9 cellular contexts compared by ENCODE assay signal in the genomic region with DNA sequence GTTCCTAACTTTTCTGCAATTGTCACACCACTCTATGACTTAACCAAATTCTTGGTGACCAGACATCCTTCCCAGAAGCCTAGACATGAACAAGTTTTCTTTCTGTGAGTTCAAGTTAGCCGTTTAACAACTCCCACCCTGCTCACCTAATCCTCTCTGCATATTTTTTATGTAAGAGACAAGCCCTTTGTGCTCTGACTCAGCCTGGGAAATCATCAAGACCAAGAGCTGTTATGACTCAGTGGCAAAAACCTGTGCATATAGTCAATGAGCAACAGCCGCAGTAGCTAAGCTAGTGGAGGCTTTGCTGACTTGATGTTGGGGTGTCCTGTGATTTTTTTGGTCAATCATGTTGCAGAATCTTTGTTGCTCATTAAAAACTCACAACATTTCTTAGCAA.
A peak's percentile ranks its signal among the peaks of the same experiment; 100 is the strongest.
DNase-seq lines count a peak whose midpoint lies in the region; ATAC-seq and TF ChIP-seq lines count a peak whose summit lies in the region.
"Had no signal": no experiment of that assay in that cellular context is flagged by ENCODE, and none has a peak within 500 bp of the region (broad histone marks: within the 10 kb centered on the region; RNA-seq: fewer than 3 reads in every experiment).

No MANE protein-coding gene starts in this region.

- ATAC-seq in GM18907 (IDR thresholded peaks at IDR 0.05; ENCODE audit: unreplicated experiment), result peak; percentile 97
- ATAC-seq in HG02763 (IDR thresholded peaks at IDR 0.05; ENCODE audit: unreplicated experiment), result peak; percentile 89
- ATAC-seq in RWPE2 (ENCODE audit: low read depth), result peak; percentile 99
- no peak for ATAC-seq in sciatic nerve

- H3K27me3 ChIP-seq in RWPE2 (ENCODE audit: insufficient read depth, poor library complexity, severe bottlenecking) (no peaks in the 10 kb centered on the region), stomach (no peaks in the 10 kb centered on the region)

- H3K27ac ChIP-seq in RWPE2 (ENCODE audit: poor library complexity, severe bottlenecking) (peak overlapping the region; percentile 40), stomach (no peak overlapping the region)
- H3K27ac ChIP-seq: HL-60, VCaP had no signal

- H3K4me3 ChIP-seq in RWPE2 (ENCODE audit: severe bottlenecking) (no peak overlapping the region), stomach (no peak overlapping the region)

- 43 to 47% (median 47%) methylated on average over 2 of the region's 2 CpGs for WGBS in stomach, 5 donors

- DNase-seq in RWPE2 (ENCODE audit: low spot score), result no peak
- DNase-seq in putamen (ENCODE audit: low spot score), result peak; percentile 36
- DNase-seq in OCI-M1 (lab: John Stamatoyannopoulos, UW), result no peak
- DNase-seq in stomach, result no peak
- DNase-seq in sciatic nerve (ENCODE audit: low spot score), result no peak

- H3K4me1 ChIP-seq in RWPE2 (ENCODE audit: insufficient read depth, poor library complexity, severe bottlenecking) (peaks cover 23% of the 10 kb centered on the region), stomach (no peaks in the 10 kb centered on the region)

- intact Hi-C loops in stomach (cut with DNase I; ENCODE audit: low total_unique reads), result no loop called here
- intact Hi-C loops in sciatic nerve (cut with DNase I), result no loop called here

- TF ChIP-seq CTCF in RWPE2 (IDR thresholded peaks at IDR 0.05; ENCODE audit: poor library complexity, severe bottlenecking), result no peak
- TF ChIP-seq CTCF in stomach (IDR thresholded peaks at IDR 0.05), result no peak

- TF ChIP-seq EP300 in stomach (IDR thresholded peaks at IDR 0.05), result no peak

- H3K9me3 ChIP-seq in RWPE2 (ENCODE audit: severe bottlenecking), result no peaks in the 10 kb centered on the region
- no peaks in the 10 kb centered on the region for H3K9me3 ChIP-seq in stomach

- TF ChIP-seq POLR2A in stomach (IDR thresholded peaks at IDR 0.05), result no peak

- H3K36me3 ChIP-seq in RWPE2 (ENCODE audit: low read depth) (no peaks in the 10 kb centered on the region), stomach (no peaks in the 10 kb centered on the region)
